Comparison of ENCODE assay signal across 7 cellular contexts in genomic region chr21:6363591-6363990, GRCh38.
DNase-seq lines count a peak whose midpoint lies in the region; ATAC-seq, FAIRE-seq and TF ChIP-seq lines count a peak whose summit lies in the region.
"Not testable (repeated sequence)": the region's sequence is repeated elsewhere in the genome, so short reads cannot be mapped to it uniquely, and the experiment has no call there.

No MANE protein-coding gene starts in this region.

- ATAC-seq in GM18511 (IDR thresholded peaks at IDR 0.05; ENCODE audit: unreplicated experiment) (peak; percentile 64), GM18861 (IDR thresholded peaks at IDR 0.05; ENCODE audit: unreplicated experiment) (peak; percentile 57), GM18907 (IDR thresholded peaks at IDR 0.05; ENCODE audit: unreplicated experiment) (peak; percentile 65), GM19463 (IDR thresholded peaks at IDR 0.05; ENCODE audit: unreplicated experiment) (peak; percentile 68), HG02870 (IDR thresholded peaks at IDR 0.05; ENCODE audit: unreplicated experiment) (peak; percentile 81), HG03442 (IDR thresholded peaks at IDR 0.05; ENCODE audit: unreplicated experiment) (peak; percentile 72), GM12878 (peak; percentile 81)

- not testable (repeated sequence) for H3K4me2 ChIP-seq in GM12878 (ENCODE audit: control insufficient read depth, insufficient read depth)

- POLR2A ChIA-PET in GM12878 (lab: Charles Lee) = interaction anchor here (1.1 kb wide), 1 partner anchor 9 kb away, joined by 3 read pairs; no protein-coding TSS in a partner anchor

- WGBS in GM12878 (ENCODE audit: insufficient coverage, insufficient replicate concordance, low lambda C conversion rate, missing lambda C conversion rate) = no CpG with 5 or more reads among the region's 1 CpG

- not testable (repeated sequence) for FAIRE-seq in GM12878 (lab: Jason Lieb, UNC)

- not testable (repeated sequence) for TF ChIP-seq RAD21 in GM12878 (IDR thresholded peaks at IDR 0.05; ENCODE audit: insufficient read depth, low read depth, low read length)

- in situ Hi-C loops in GM12878 (cut with MboI) = not testable (repeated sequence)

- not testable (repeated sequence) for TF ChIP-seq EP300 in GM12878 (IDR thresholded peaks at IDR 0.05; ENCODE audit: borderline replicate concordance in 1 of 2, control insufficient read depth in 1 of 2, low read depth in 2 of 2, low read length in 2 of 2)

- H3K27me3 ChIP-seq in GM12878 (replicated peaks in 1 of 2; ENCODE audit: control insufficient read depth in 2 of 2, insufficient read depth in 2 of 2, low read length in 1 of 2) = not testable (repeated sequence)

- H4K20me1 ChIP-seq in GM12878 (ENCODE audit: control insufficient read depth, insufficient read depth) = not testable (repeated sequence)

- not testable (repeated sequence) for H3K79me2 ChIP-seq in GM12878 (ENCODE audit: control insufficient read depth, insufficient read depth, low read length)

- H3K27ac ChIP-seq in GM12878 (ENCODE audit: control insufficient read depth, insufficient read depth) = not testable (repeated sequence)

- intact Hi-C loops in GM12878 (cut with micrococcal nuclease; ENCODE audit: unreplicated experiment) = not testable (repeated sequence)

- TF ChIP-seq CTCF in GM12878 (IDR thresholded peaks at IDR 0.05 in 2 of 3, conservative IDR thresholded peaks at IDR 0.05 in 1 of 3; ENCODE audit: control insufficient read depth in 2 of 3, extremely low read depth in 1 of 3, insufficient read depth in 1 of 3, low read depth in 3 of 3, low read length in 3 of 3) = not testable (repeated sequence)

- not testable (repeated sequence) for H3K4me3 ChIP-seq in GM12878

- BruUV-seq in GM12878 (replicated peaks; lab: Mats Ljungman, UMichigan) = not testable (repeated sequence)

- CTCF ChIA-PET in GM12878 (lab: Yijun Ruan, JAX) = interaction anchor here (5.3 kb wide), 1 partner anchor 10 kb away, joined by 103 read pairs; no protein-coding TSS in a partner anchor

- SMC1A ChIA-PET in GM12878 (lab: Charles Lee; ENCODE audit: uncharacterized antibody, unreplicated experiment) = interaction anchor here (4.0 kb wide), 1 partner anchor 10 kb away, joined by 53 read pairs; no protein-coding TSS in a partner anchor

- RAD21 ChIA-PET in GM12878 (lab: Charles Lee; ENCODE audit: unreplicated experiment) = interaction anchor here (4.1 kb wide), 1 partner anchor 10 kb away, joined by 54 read pairs; no protein-coding TSS in a partner anchor

- not testable (repeated sequence) for H3K9me3 ChIP-seq in GM12878 (replicated peaks; ENCODE audit: control insufficient read depth, insufficient read depth, low read length)

- H2AFZ ChIP-seq in GM12878 (ENCODE audit: control insufficient read depth, low read depth, low read length) = not testable (repeated sequence)

- DNase-seq in GM12878 (ENCODE audit: low read depth, low spot score) = not testable (repeated sequence)

- not testable (repeated sequence) for H3K9ac ChIP-seq in GM12878 (ENCODE audit: control insufficient read depth, insufficient read depth, low read length)

- not testable (repeated sequence) for TF ChIP-seq POLR2A in GM12878 (IDR thresholded peaks at IDR 0.05; ENCODE audit: low read depth, low read length)

- not testable (repeated sequence) for H3K4me1 ChIP-seq in GM12878 (ENCODE audit: control insufficient read depth, insufficient read depth, low read length)

- H3K36me3 ChIP-seq in GM12878 (ENCODE audit: control insufficient read depth in 2 of 2, insufficient read depth in 2 of 2, low read length in 1 of 2) = not testable (repeated sequence)
